25 cellular contexts compared by ENCODE assay signal in genomic region chr18:6437937-6438818, GRCh38. TPM values are rescaled to one million over a fixed set of nuclear protein-coding genes. Genes with fewer than 3 reads are reported as not detected.
"Had no signal": no experiment of that assay in that cellular context is flagged by ENCODE, and none has a peak within 500 bp of the region (broad histone marks: within the 10 kb centered on the region; RNA-seq: fewer than 3 reads in every experiment).

No MANE protein-coding gene starts in this region.

- H3K4me3 ChIP-seq: SJCRH30 had no signal

- H3K4me2 ChIP-seq: SK-N-SH had no signal

- H3K9me3 ChIP-seq: adrenal gland, SJCRH30, SK-N-SH had no signal

- ATAC-seq: activated CD4-positive, CD25-positive, alpha-beta regulatory T cell treated with anti-CD3 and anti-CD28 coated beads, Interleukin-2, amount 50 U/mL, for 24 hours; activated CD8-positive, alpha-beta T cell treated with anti-CD3 and anti-CD28 coated beads for 36 hours; activated T-cell treated with anti-CD3 and anti-CD28 coated beads, Interleukin-2, amount 50 U/mL, for 72 hours; Panc1 had no signal

- H3K27ac ChIP-seq: adrenal gland, RWPE1, SJCRH30 had no signal

- H3K36me3 ChIP-seq: adrenal gland, SJCRH30 had no signal

- DNase-seq: activated CD4-positive, alpha-beta T cell treated with anti-CD3 and anti-CD28 coated beads for 4 hours; activated CD8-positive, alpha-beta memory T cell treated with anti-CD3 and anti-CD28 coated beads, Interleukin-2, amount 50 U/mL, for 4 hours; activated CD8-positive, alpha-beta T cell treated with anti-CD3 and anti-CD28 coated beads for 36 hours; activated naive CD4-positive, alpha-beta T cell treated with anti-CD3 and anti-CD28 coated beads, Interleukin-2, amount 50 U/mL, for 16 hours; activated naive CD8-positive, alpha-beta T cell treated with anti-CD3 and anti-CD28 coated beads, Interleukin-2, amount 10 ng/mL, durations not matched to agents 7 days and 5 days; activated T-cell treated with anti-CD3 and anti-CD28 coated beads, Interleukin-2, amount 50 U/mL, for 72 hours; adrenal gland; anterior cingulate cortex; cerebellar nuclear complex; NCI-H1048; NCI-H146; NCI-H187 treated with DMSO at 0.1 percent for 48 hours; NCI-H2081 treated with DMSO at 0.1 percent for 48 hours; NCI-H2171; NCI-H2227 treated with DMSO at 0.1 percent for 48 hours; NCI-H526; NCI-H774; Right ventricle myocardium superior; SJCRH30; SK-N-SH; T-helper 1 cell had no signal

- H3K27me3 ChIP-seq: adrenal gland, SJCRH30 had no signal

- H3K9ac ChIP-seq: SK-N-SH had no signal

- H3K4me1 ChIP-seq: adrenal gland, SJCRH30 had no signal

RNA-seq across cellular contexts. Expression of gene L3MBTL4, which starts 23.5 kb away (rescaled TPM):
- total RNA-seq: activated CD8-positive, alpha-beta T cell treated with anti-CD3 and anti-CD28 coated beads for 36 hours; OCI-LY7; SJCRH30 had no signal
